In the genomic region with DNA sequence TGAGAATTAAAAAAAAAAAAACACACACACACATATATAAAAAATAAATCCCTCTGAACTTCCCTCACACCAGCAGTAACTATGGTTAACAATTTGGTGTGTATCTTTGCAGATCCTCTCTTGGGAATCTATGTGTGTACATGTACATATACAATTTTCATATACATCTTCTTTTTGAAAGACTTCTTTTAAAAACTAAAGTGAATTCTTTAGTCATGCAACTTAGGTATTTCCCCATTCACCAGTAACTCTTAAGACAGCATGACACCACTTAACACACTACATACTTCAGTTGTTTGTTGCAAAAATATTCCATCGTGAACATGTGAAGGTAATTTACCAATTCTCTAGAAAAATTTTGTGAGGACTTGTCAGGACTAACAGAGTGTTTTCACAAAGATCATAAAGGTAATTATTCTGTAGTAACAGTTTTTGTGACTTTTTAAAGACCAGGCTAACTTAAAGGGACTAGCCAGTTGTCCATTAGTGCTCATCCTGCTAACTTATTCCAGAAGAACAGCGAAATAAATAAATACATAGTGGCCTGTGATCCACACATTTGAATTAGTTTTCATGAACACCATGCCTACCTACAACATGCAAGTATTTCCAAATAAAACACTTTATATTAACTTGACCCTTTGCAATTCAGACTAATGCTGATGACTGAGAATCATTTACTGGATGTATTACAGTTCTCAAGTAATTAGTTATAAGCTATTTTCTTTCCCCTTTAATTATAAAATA, we compare ENCODE assay signal across 18 cellular contexts. TPM values are rescaled to one million over a fixed set of nuclear protein-coding genes. Genes with fewer than 3 reads are reported as not detected.
A peak's percentile ranks its signal among the peaks of the same experiment; 100 is the strongest.
DNase-seq lines count a peak whose midpoint lies in the region; ATAC-seq and TF ChIP-seq lines count a peak whose summit lies in the region.
"Had no signal": no experiment of that assay in that cellular context is flagged by ENCODE, and none has a peak within 500 bp of the region (broad histone marks: within the 10 kb centered on the region; RNA-seq: fewer than 3 reads in every experiment).

No MANE protein-coding gene starts in this region.

- TF ChIP-seq CTCF in WTC11 (IDR thresholded peaks at IDR 0.05) = no peak
- TF ChIP-seq CTCF in type B pancreatic cell (conservative IDR thresholded peaks at IDR 0.05) = no peak

- H3K9me3 Mint-ChIP-seq in activated naive CD4-positive, alpha-beta T cell treated with anti-CD3 and anti-CD28 coated beads for 36 hours = no peaks in the 10 kb centered on the region
- H3K9me3 Mint-ChIP-seq in WTC11 (no peaks in the 10 kb centered on the region), immature natural killer cell (no peaks in the 10 kb centered on the region), type B pancreatic cell (no peaks in the 10 kb centered on the region)
- H3K9me3 Mint-ChIP-seq: nephron had no signal

- ATAC-seq in WTC11 = no peak

- DNase-seq in activated naive CD4-positive, alpha-beta T cell treated with anti-CD3 and anti-CD28 coated beads for 36 hours = no peak
- no peak for DNase-seq in activated naive CD4-positive, alpha-beta T cell treated with Interleukin-2 at 50 U/mL for 16 hours
- DNase-seq in WTC11 (ENCODE audit: low spot score) (no peak), immature natural killer cell (no peak), type B pancreatic cell (ENCODE audit: extremely low spot score, unreplicated experiment) (no peak), NCI-H774 (lab: John Stamatoyannopoulos, UW) (no peak), OCI-M1 (lab: John Stamatoyannopoulos, UW) (no peak), superior temporal gyrus (ENCODE audit: extremely low spot score) (no peak)
- DNase-seq: activated CD4-positive, alpha-beta T cell treated with anti-CD3 and anti-CD28 coated beads for 4 hours; DMS79 treated with DMSO at 0.1 percent for 48 hours; erythroblast; foreskin melanocyte; kidney glomerular epithelial cell; MG63; NCI-H1436 treated with DMSO at 0.1 percent for 48 hours; NCI-H69; stimulated activated CD4-positive, alpha-beta T cell treated with anti-CD3 and anti-CD28 coated beads, Interleukin-2, amount 100 ng/mL, for 48 hours had no signal

- peaks cover 49% of the 10 kb centered on the region for H3K36me3 Mint-ChIP-seq in activated naive CD4-positive, alpha-beta T cell treated with anti-CD3 and anti-CD28 coated beads for 36 hours (ENCODE audit: low read depth)
- peaks cover 82% of the 10 kb centered on the region for H3K36me3 Mint-ChIP-seq in WTC11
- H3K36me3 Mint-ChIP-seq in immature natural killer cell = peaks cover 26 to 54% (median 26%) of the 10 kb centered on the region in 3 donors
- peaks cover 38% of the 10 kb centered on the region for H3K36me3 Mint-ChIP-seq in type B pancreatic cell

- POLR2A ChIA-PET in WTC11 (lab: Charles Lee) = interaction anchor here (0.7 kb wide), 1 partner anchor 12 kb away, joined by 3 read pairs; a partner anchor contains a TSS

- peak overlapping the region; percentile 59 for H3K27ac Mint-ChIP-seq in activated naive CD4-positive, alpha-beta T cell treated with anti-CD3 and anti-CD28 coated beads for 36 hours
- H3K27ac Mint-ChIP-seq in WTC11 (0 out of 2 replicates have a peak overlapping the region, but pooled peaks have one; percentile 16), immature natural killer cell (peak overlapping the region in 5 of 6 donors; percentile 0 to 65 (median 34)), type B pancreatic cell (peak overlapping the region; percentile 68)
- H3K27ac Mint-ChIP-seq: nephron had no signal

- intact Hi-C loops in activated naive CD4-positive, alpha-beta T cell treated with anti-CD3 and anti-CD28 coated beads for 36 hours (cut with micrococcal nuclease) = no loop called here

- H3K27me3 Mint-ChIP-seq in activated naive CD4-positive, alpha-beta T cell treated with anti-CD3 and anti-CD28 coated beads for 36 hours (ENCODE audit: low read depth) = no peaks in the 10 kb centered on the region
- no peaks in the 10 kb centered on the region for H3K27me3 Mint-ChIP-seq in WTC11 (ENCODE audit: low read depth)
- H3K27me3 Mint-ChIP-seq in immature natural killer cell (ENCODE audit: low read depth in 3 of 3) = peaks cover 15 to 44% (median 36%) of the 10 kb centered on the region in 3 donors
- no peaks in the 10 kb centered on the region for H3K27me3 Mint-ChIP-seq in type B pancreatic cell

- peaks cover 49% of the 10 kb centered on the region for H3K4me1 Mint-ChIP-seq in activated naive CD4-positive, alpha-beta T cell treated with anti-CD3 and anti-CD28 coated beads for 36 hours (ENCODE audit: low read depth)
- H3K4me1 Mint-ChIP-seq in WTC11 = peaks cover 2% of the 10 kb centered on the region; the same call in 1 of the 2 replicates
- peaks cover 56 to 72% of the 10 kb centered on the region in 2 donors for H3K4me1 Mint-ChIP-seq in immature natural killer cell
- no peaks in the 10 kb centered on the region for H3K4me1 Mint-ChIP-seq in type B pancreatic cell (ENCODE audit: unreplicated experiment)

- CTCF ChIA-PET in activated naive CD4-positive, alpha-beta T cell treated with anti-CD3 and anti-CD28 coated beads for 36 hours (lab: Charles Lee) = interaction anchor here (0.5 to 1.9 kb wide), 4 partner anchors 9 to 37 kb away, joined by 3 to 6 read pairs (median 5); no protein-coding TSS in a partner anchor
- CTCF ChIA-PET in WTC11 (lab: Charles Lee) = no interaction called here

- no peak overlapping the region for H3K4me3 Mint-ChIP-seq in activated naive CD4-positive, alpha-beta T cell treated with anti-CD3 and anti-CD28 coated beads for 36 hours
- H3K4me3 Mint-ChIP-seq in WTC11 (no peak overlapping the region), immature natural killer cell (peak overlapping the region in 2 of 5 donors; percentile 25 to 44), type B pancreatic cell (no peak overlapping the region)
- H3K4me3 Mint-ChIP-seq: nephron had no signal

TF ChIP-seq in WTC11, 78 proteins besides CTCF, POLR2A, EP300 and RAD21 (continues in another document):
- TF ChIP-seq, protein P1, sequence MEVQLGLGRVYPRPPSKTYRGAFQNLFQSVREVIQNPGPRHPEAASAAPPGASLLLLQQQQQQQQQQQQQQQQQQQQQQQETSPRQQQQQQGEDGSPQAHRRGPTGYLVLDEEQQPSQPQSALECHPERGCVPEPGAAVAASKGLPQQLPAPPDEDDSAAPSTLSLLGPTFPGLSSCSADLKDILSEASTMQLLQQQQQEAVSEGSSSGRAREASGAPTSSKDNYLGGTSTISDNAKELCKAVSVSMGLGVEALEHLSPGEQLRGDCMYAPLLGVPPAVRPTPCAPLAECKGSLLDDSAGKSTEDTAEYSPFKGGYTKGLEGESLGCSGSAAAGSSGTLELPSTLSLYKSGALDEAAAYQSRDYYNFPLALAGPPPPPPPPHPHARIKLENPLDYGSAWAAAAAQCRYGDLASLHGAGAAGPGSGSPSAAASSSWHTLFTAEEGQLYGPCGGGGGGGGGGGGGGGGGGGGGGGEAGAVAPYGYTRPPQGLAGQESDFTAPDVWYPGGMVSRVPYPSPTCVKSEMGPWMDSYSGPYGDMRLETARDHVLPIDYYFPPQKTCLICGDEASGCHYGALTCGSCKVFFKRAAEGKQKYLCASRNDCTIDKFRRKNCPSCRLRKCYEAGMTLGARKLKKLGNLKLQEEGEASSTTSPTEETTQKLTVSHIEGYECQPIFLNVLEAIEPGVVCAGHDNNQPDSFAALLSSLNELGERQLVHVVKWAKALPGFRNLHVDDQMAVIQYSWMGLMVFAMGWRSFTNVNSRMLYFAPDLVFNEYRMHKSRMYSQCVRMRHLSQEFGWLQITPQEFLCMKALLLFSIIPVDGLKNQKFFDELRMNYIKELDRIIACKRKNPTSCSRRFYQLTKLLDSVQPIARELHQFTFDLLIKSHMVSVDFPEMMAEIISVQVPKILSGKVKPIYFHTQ (CRISPR knock-in tag; IDR thresholded peaks at IDR 0.05) = no peak
- no peak for TF ChIP-seq ZNF263 (CRISPR knock-in tag; IDR thresholded peaks at IDR 0.05; ENCODE audit: low read depth)
- TF ChIP-seq, protein P2, sequence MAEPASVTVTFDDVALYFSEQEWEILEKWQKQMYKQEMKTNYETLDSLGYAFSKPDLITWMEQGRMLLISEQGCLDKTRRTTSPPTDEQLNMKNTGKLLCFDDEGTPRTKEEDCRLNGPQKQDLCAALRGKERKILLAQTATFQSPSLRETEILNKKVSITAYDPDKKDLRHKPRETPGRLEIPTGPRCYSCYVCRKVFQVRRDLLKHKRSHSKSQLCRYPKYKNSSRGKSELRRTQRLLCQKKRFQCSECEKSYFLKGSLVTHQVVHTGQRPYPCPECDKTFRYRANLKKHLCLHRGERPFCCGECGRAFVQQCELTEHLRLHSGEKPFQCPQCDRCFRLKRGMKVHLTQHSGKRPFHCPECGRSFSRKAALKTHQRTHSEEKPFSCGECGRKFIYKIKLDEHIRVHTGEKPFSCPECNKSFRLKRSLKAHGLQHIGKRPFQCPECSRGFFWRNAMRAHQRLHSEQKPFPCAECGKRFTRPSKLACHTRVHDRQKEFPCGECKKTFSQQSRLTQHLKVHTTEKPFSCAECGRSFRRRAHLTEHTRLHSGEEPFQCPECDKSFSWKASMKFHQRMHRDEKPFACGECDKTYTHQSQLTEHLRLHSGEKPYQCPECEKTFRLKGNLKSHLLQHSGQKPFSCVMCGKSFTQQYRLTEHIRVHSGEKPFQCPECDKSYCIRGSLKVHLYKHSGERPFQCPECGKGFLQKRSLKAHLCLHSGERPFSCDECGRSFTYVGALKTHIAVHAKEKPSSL (CRISPR knock-in tag; conservative IDR thresholded peaks at IDR 0.05) = peak; percentile 32; the same call in 1 of the 2 replicates

RNA-seq across cellular contexts. Expression of a gene that starts 12.1 kb away (rescaled TPM):
- 100 to 1,000 TPM; 297 to 304 TPM for total RNA-seq in activated naive CD4-positive, alpha-beta T cell treated with anti-CD3 and anti-CD28 coated beads for 36 hours
- total RNA-seq in WTC11 (2021) (221 to 231 TPM (median 223 TPM) in 3 replicates), type B pancreatic cell (ENCODE audit: low replicate concordance) (361 and 398 TPM in 2 replicates)
- polyA plus RNA-seq in immature natural killer cell = 100 to 1,000 TPM; 120 to 203 (median 142) TPM

RNA-seq across cellular contexts. Expression of a gene that starts 30.8 kb away (rescaled TPM):
- 100 to 1,000 TPM; 120 to 134 TPM for total RNA-seq in activated naive CD4-positive, alpha-beta T cell treated with anti-CD3 and anti-CD28 coated beads for 36 hours
- total RNA-seq in WTC11 (2021) (213 to 249 TPM (median 245 TPM) in 3 replicates), type B pancreatic cell (ENCODE audit: low replicate concordance) (131 and 160 TPM in 2 replicates)
- polyA plus RNA-seq in immature natural killer cell = 100 to 1,000 TPM; 298 to 612 (median 340) TPM

RNA-seq across cellular contexts. Expression of a gene that starts 30.9 kb away (rescaled TPM):
- 10 to 100 TPM; 33.6 to 38.1 TPM for total RNA-seq in activated naive CD4-positive, alpha-beta T cell treated with anti-CD3 and anti-CD28 coated beads for 36 hours
- 36.1 to 39.8 TPM (median 36.8 TPM) in 3 replicates for total RNA-seq in WTC11 (2021)
- polyA plus RNA-seq in immature natural killer cell = 10 to 100 TPM in 2 of 3 donors, 1 to 10 TPM in 1; 8.1 to 21.3 (median 20.0) TPM
- total RNA-seq in type B pancreatic cell (ENCODE audit: low replicate concordance) = 26.7 and 29.9 TPM in 2 replicates

RNA-seq across cellular contexts. Expression of a gene that starts 41.8 kb away (rescaled TPM):
- total RNA-seq in activated naive CD4-positive, alpha-beta T cell treated with anti-CD3 and anti-CD28 coated beads for 36 hours = 10 to 100 TPM; 39.8 to 46.0 TPM
- total RNA-seq in WTC11 (2021) (65.8 to 70.0 TPM (median 66.8 TPM) in 3 replicates), type B pancreatic cell (ENCODE audit: low replicate concordance) (33.4 and 37.6 TPM in 2 replicates)
- polyA plus RNA-seq in immature natural killer cell = 100 to 1,000 TPM in 2 of 3 donors, 10 to 100 TPM in 1; 92.6 to 140 (median 112) TPM

Comparison
In these comparisons a context has a peak if more than half of its experiments do, and no peak if none do; other contexts are left out.
1. H3K27ac Mint-ChIP-seq: peak in every context shown above with its lines; median percentile 68 in type B pancreatic cell; 59 in activated naive CD4-positive, alpha-beta T cell treated with anti-CD3 and anti-CD28 coated beads for 36 hours; 34 in immature natural killer cell; 16 in WTC11.